ENCODE assay signal across 1 cellular context in the genomic region with DNA sequence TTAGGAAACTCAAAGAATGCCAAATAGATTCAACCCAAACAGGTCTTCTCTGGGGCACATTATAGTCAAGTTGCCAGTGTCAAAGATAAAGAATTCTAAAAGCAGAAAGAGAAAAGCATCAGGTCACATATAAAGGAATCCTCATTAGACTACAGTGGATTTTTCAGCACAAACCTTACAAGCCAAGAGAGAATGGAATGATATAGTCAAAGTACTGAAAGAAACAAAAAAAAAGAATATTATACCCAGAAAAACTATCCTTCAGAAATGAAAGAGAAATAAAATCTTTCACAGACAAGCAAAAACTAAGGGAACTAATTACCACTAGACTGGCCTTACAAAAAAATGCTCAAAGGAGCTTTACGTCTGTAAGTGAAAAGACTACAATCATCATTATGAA.
A peak's percentile ranks its signal among the peaks of the same experiment; 100 is the strongest.
TF ChIP-seq lines count a peak whose summit lies in the region.

No MANE protein-coding gene starts in this region.

TF ChIP-seq in HepG2, 621 proteins besides CTCF, POLR2A, EP300 and RAD21 (continued from another document):
- TF ChIP-seq, protein P1, sequence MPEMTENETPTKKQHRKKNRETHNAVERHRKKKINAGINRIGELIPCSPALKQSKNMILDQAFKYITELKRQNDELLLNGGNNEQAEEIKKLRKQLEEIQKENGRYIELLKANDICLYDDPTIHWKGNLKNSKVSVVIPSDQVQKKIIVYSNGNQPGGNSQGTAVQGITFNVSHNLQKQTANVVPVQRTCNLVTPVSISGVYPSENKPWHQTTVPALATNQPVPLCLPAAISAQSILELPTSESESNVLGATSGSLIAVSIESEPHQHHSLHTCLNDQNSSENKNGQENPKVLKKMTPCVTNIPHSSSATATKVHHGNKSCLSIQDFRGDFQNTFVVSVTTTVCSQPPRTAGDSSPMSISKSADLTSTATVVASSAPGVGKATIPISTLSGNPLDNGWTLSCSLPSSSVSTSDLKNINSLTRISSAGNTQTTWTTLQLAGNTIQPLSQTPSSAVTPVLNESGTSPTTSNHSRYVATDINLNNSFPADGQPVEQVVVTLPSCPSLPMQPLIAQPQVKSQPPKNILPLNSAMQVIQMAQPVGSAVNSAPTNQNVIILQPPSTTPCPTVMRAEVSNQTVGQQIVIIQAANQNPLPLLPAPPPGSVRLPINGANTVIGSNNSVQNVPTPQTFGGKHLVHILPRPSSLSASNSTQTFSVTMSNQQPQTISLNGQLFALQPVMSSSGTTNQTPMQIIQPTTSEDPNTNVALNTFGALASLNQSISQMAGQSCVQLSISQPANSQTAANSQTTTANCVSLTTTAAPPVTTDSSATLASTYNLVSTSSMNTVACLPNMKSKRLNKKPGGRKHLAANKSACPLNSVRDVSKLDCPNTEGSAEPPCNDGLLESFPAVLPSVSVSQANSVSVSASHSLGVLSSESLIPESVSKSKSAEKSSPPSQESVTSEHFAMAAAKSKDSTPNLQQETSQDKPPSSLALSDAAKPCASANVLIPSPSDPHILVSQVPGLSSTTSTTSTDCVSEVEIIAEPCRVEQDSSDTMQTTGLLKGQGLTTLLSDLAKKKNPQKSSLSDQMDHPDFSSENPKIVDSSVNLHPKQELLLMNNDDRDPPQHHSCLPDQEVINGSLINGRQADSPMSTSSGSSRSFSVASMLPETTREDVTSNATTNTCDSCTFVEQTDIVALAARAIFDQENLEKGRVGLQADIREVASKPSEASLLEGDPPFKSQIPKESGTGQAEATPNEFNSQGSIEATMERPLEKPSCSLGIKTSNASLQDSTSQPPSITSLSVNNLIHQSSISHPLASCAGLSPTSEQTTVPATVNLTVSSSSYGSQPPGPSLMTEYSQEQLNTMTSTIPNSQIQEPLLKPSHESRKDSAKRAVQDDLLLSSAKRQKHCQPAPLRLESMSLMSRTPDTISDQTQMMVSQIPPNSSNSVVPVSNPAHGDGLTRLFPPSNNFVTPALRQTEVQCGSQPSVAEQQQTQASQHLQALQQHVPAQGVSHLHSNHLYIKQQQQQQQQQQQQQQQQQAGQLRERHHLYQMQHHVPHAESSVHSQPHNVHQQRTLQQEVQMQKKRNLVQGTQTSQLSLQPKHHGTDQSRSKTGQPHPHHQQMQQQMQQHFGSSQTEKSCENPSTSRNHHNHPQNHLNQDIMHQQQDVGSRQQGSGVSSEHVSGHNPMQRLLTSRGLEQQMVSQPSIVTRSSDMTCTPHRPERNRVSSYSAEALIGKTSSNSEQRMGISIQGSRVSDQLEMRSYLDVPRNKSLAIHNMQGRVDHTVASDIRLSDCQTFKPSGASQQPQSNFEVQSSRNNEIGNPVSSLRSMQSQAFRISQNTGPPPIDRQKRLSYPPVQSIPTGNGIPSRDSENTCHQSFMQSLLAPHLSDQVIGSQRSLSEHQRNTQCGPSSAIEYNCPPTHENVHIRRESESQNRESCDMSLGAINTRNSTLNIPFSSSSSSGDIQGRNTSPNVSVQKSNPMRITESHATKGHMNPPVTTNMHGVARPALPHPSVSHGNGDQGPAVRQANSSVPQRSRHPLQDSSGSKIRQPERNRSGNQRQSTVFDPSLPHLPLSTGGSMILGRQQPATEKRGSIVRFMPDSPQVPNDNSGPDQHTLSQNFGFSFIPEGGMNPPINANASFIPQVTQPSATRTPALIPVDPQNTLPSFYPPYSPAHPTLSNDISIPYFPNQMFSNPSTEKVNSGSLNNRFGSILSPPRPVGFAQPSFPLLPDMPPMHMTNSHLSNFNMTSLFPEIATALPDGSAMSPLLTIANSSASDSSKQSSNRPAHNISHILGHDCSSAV (CRISPR knock-in tag; IDR thresholded peaks at IDR 0.05; ENCODE audit: borderline replicate concordance): no peak
- peak; percentile 94 for TF ChIP-seq ZFP1 (CRISPR knock-in tag; IDR thresholded peaks at IDR 0.05)
